35 cellular contexts compared by ENCODE assay signal in genomic region chr20:4606046-4606445, GRCh38.
"Had no signal": no experiment of that assay in that cellular context is flagged by ENCODE, and none has a peak within 500 bp of the region (broad histone marks: within the 10 kb centered on the region; RNA-seq: fewer than 3 reads in every experiment).

No MANE protein-coding gene starts in this region.

- ATAC-seq: activated CD8-positive, alpha-beta memory T cell treated with anti-CD3 and anti-CD28 coated beads, Interleukin-2, amount 10 ng/mL, durations not matched to agents 7 days and 5 days; Right ventricle myocardium inferior; SK-N-SH treated with all-trans-retinoic acid at 6 μM for 48 hours had no signal

- H3K9me3 ChIP-seq: ascending aorta, MG63 had no signal

- H3K4me3 ChIP-seq: ascending aorta, MG63, PC-9 had no signal

- H3K4me2 ChIP-seq: PC-9 had no signal

- H3K36me3 ChIP-seq: ascending aorta, MG63, WERI-Rb-1 had no signal

- DNase-seq: activated CD4-positive, alpha-beta memory T cell treated with anti-CD3 and anti-CD28 coated beads, Interleukin-2, amount 10 ng/mL, durations not matched to agents 7 days and 5 days; activated CD4-positive, alpha-beta T cell treated with anti-CD3 and anti-CD28 coated beads for 1 hour; activated CD4-positive, alpha-beta T cell treated with anti-CD3 and anti-CD28 coated beads for 48 hours; activated CD4-positive, CD25-positive, alpha-beta regulatory T cell; activated CD8-positive, alpha-beta memory T cell treated with anti-CD3 and anti-CD28 coated beads for 24 hours; activated CD8-positive, alpha-beta memory T cell treated with anti-CD3 and anti-CD28 coated beads, Interleukin-2, amount 10 ng/mL, durations not matched to agents 7 days and 5 days; activated CD8-positive, alpha-beta memory T cell treated with anti-CD3 and anti-CD28 coated beads, Interleukin-2, amount 50 U/mL, for 48 hours; activated effector memory CD4-positive, alpha-beta T cell treated with anti-CD3 and anti-CD28 coated beads, Interleukin-2, amount 50 U/mL, for 16 hours; activated naive CD4-positive, alpha-beta T cell treated with Interleukin-2 at 50 U/mL for 16 hours; activated naive CD8-positive, alpha-beta T cell treated with anti-CD3 and anti-CD28 coated beads, Interleukin-2, amount 10 ng/mL, durations not matched to agents 7 days and 5 days; activated T-cell treated with anti-CD3 and anti-CD28 coated beads, Interleukin-2, amount 50 U/mL, for 48 hours; amygdala; Kasumi-1; KBM-7; MG63; NCI-H1048; NCI-H1105 treated with DMSO at 0.1 percent for 48 hours; NCI-H1436; NCI-H1694 treated with DMSO at 0.1 percent for 48 hours; NCI-H2029; NCI-H2171; NCI-H510A; NCI-H748 treated with DMSO at 0.1 percent for 48 hours; NK-92 treated with Interleukin-12 subunit alpha and Interleukin-12 subunit beta, amount 100 ng/mL, for 24 hours; PC-9; SIG-M5; SW 1271; T-helper 1 cell; T-helper 2 cell; T-helper 9 cell; WERI-Rb-1 had no signal

- H3K27ac ChIP-seq: ascending aorta, PC-9, RWPE1, WERI-Rb-1 had no signal

- H3K27me3 ChIP-seq: ascending aorta, MG63 had no signal
